ENCODE assay signal across 8 cellular contexts in genomic region chr11:122656073-122656630, GRCh38. TPM values are rescaled to one million over a fixed set of nuclear protein-coding genes. Genes with fewer than 3 reads are reported as not detected.
DNase-seq lines count a peak whose midpoint lies in the region; ATAC-seq, FAIRE-seq and TF ChIP-seq lines count a peak whose summit lies in the region.

No MANE protein-coding gene starts in this region.

- peaks cover 17% of the 10 kb centered on the region for H3K4me1 ChIP-seq in astrocyte (ENCODE audit: insufficient read depth, low read length)

- H3K9me3 ChIP-seq in astrocyte (ENCODE audit: insufficient read depth, low read depth, low read length) (no peaks in the 10 kb centered on the region), iPS-18c (ENCODE audit: control insufficient read depth, insufficient read depth, low read length) (peaks cover 4% of the 10 kb centered on the region)

- peaks cover 45% of the 10 kb centered on the region for H4K20me1 ChIP-seq in astrocyte (ENCODE audit: insufficient read depth, low read length)

- peak overlapping the region; percentile 97 for H3K4me2 ChIP-seq in astrocyte (ENCODE audit: low read length)

- peaks cover 0 to 3% (median 0%) of the 10 kb centered on the region in 7 donors for H3K9me3 Mint-ChIP-seq in CD14-positive monocyte
- no peaks in the 10 kb centered on the region for H3K9me3 Mint-ChIP-seq in T-helper 2 cell treated with Interferon-gamma antibody and Interleukin-4, amounts not matched to agents 5 μg/mL and 100 μg/mL, for 36 hours
- H3K9me3 Mint-ChIP-seq in astrocyte (ENCODE audit: unreplicated experiment) = peaks cover 3% of the 10 kb centered on the region

- H3K4me1 Mint-ChIP-seq in CD14-positive monocyte = peaks cover 60% of the 10 kb centered on the region
- peaks cover 11% of the 10 kb centered on the region for H3K4me1 Mint-ChIP-seq in T-helper 2 cell treated with Interferon-gamma antibody and Interleukin-4, amounts not matched to agents 5 μg/mL and 100 μg/mL, for 36 hours (ENCODE audit: low read depth)
- peaks cover 17% of the 10 kb centered on the region for H3K4me1 Mint-ChIP-seq in astrocyte (ENCODE audit: low read depth, unreplicated experiment)

- H3K27me3 ChIP-seq in astrocyte (ENCODE audit: insufficient read depth, low read length) = no peaks in the 10 kb centered on the region

- DNase-seq in CD14-positive monocyte (ENCODE audit: low spot score) = no peak
- peak; percentile 53 for DNase-seq in T-helper 2 cell treated with Interferon-gamma antibody and Interleukin-4, amounts not matched to agents 5 μg/mL and 100 μg/mL, for 36 hours (ENCODE audit: low spot score)
- DNase-seq in astrocyte (ENCODE audit: low read depth) = peak; percentile 59
- DNase-seq in cerebellar nuclear complex (lab: John Stamatoyannopoulos, UW) = no peak

- peaks cover 48% of the 10 kb centered on the region for H3K79me2 ChIP-seq in astrocyte (ENCODE audit: insufficient read depth, low read length)

- H3K27me3 Mint-ChIP-seq in CD14-positive monocyte (ENCODE audit: low read depth in 3 of 3) = peaks cover 8 to 15% (median 12%) of the 10 kb centered on the region in 3 donors
- peaks cover 47% of the 10 kb centered on the region for H3K27me3 Mint-ChIP-seq in T-helper 2 cell treated with Interferon-gamma antibody and Interleukin-4, amounts not matched to agents 5 μg/mL and 100 μg/mL, for 36 hours (ENCODE audit: low read depth)
- H3K27me3 Mint-ChIP-seq in astrocyte (ENCODE audit: low read depth, unreplicated experiment) = no peaks in the 10 kb centered on the region

- no peak for FAIRE-seq in astrocyte (lab: Jason Lieb, UNC)

- H3K4me3 ChIP-seq in astrocyte (ENCODE audit: insufficient read depth, low read depth, low read length) (peak overlapping the region; percentile 80), iPS-18c (ENCODE audit: insufficient read depth, low read depth, low read length) (peak overlapping the region; percentile 88), skin epidermis (peak overlapping the region; percentile 54 to 93 (median 81))

- H3K36me3 ChIP-seq in astrocyte (ENCODE audit: insufficient read depth, low read length) = peaks cover 6% of the 10 kb centered on the region

- peak overlapping the region; percentile 81 for H2AFZ ChIP-seq in astrocyte (ENCODE audit: low read depth, low read length)

- ATAC-seq in GM19468 (IDR thresholded peaks at IDR 0.05; ENCODE audit: extremely low read depth, unreplicated experiment) = peak; percentile 39
- peak; percentile 46 for ATAC-seq in HG03571 (IDR thresholded peaks at IDR 0.05; ENCODE audit: unreplicated experiment)

- H3K4me3 Mint-ChIP-seq in CD14-positive monocyte = peak overlapping the region; percentile 99
- peak overlapping the region; percentile 97 for H3K4me3 Mint-ChIP-seq in T-helper 2 cell treated with Interferon-gamma antibody and Interleukin-4, amounts not matched to agents 5 μg/mL and 100 μg/mL, for 36 hours
- peak overlapping the region; percentile 97 for H3K4me3 Mint-ChIP-seq in astrocyte (ENCODE audit: unreplicated experiment)

- TF ChIP-seq CTCF in CD14-positive monocyte (IDR thresholded peaks at IDR 0.05) (no peak), astrocyte (IDR thresholded peaks at IDR 0.05; ENCODE audit: insufficient read depth, low read depth, low read length) (no peak)

- intact Hi-C loops in CD14-positive monocyte (cut with micrococcal nuclease) = loop anchor here in 1 of 2 donors (5.0 kb wide), 1 partner anchor 36 kb away; no protein-coding TSS in a partner anchor

- H3K36me3 Mint-ChIP-seq in CD14-positive monocyte = peaks cover 7 to 10% of the 10 kb centered on the region in 2 donors
- peaks cover 2% of the 10 kb centered on the region for H3K36me3 Mint-ChIP-seq in T-helper 2 cell treated with Interferon-gamma antibody and Interleukin-4, amounts not matched to agents 5 μg/mL and 100 μg/mL, for 36 hours (ENCODE audit: low read depth)
- peaks cover 7% of the 10 kb centered on the region for H3K36me3 Mint-ChIP-seq in astrocyte (ENCODE audit: low read depth, unreplicated experiment)

- H3K27ac Mint-ChIP-seq in CD14-positive monocyte (peak overlapping the region; percentile 88 to 96 (median 94)), astrocyte (ENCODE audit: unreplicated experiment) (peak overlapping the region; percentile 89)
- H3K27ac Mint-ChIP-seq in T-helper 2 cell treated with Interferon-gamma antibody and Interleukin-4, amounts not matched to agents 5 μg/mL and 100 μg/mL, for 36 hours = peak overlapping the region; percentile 75

- H3K9ac ChIP-seq in astrocyte (ENCODE audit: low read length) = peak overlapping the region; percentile 96

- H3K27ac ChIP-seq in astrocyte (ENCODE audit: low read depth, low read length) (peak overlapping the region; percentile 92), skin epidermis (peak overlapping the region; percentile 73 to 94 (median 89))

RNA-seq across cellular contexts. Expression of gene UBASH3B, which starts 0.6 kb away (rescaled TPM):
- polyA plus RNA-seq in CD14-positive monocyte = 1 to 10 TPM; 3.3 to 7.1 TPM
- total RNA-seq in astrocyte = 62.1 and 64.0 TPM in 2 replicates

Comparison
In these comparisons a context has a peak if more than half of its experiments do, and no peak if none do; other contexts are left out.
1. DNase-seq: peak in T-helper 2 cell treated with Interferon-gamma antibody and Interleukin-4, amounts not matched to agents 5 μg/mL and 100 μg/mL, for 36 hours (single experiment) and astrocyte (single experiment); none in CD14-positive monocyte (single experiment) and cerebellar nuclear complex (0 of 2).
2. Peak in every context shown above with its lines, with median percentiles within 50 percentile points of each other: H3K27ac Mint-ChIP-seq, H3K4me3 Mint-ChIP-seq and H3K4me3 ChIP-seq.